ENCODE assay signal across 8 cellular contexts in genomic region chr2:89306869-89307637, GRCh38.
DNase-seq lines count a peak whose midpoint lies in the region; ATAC-seq, FAIRE-seq and TF ChIP-seq lines count a peak whose summit lies in the region.
"Not testable (repeated sequence)": the region's sequence is repeated elsewhere in the genome, so short reads cannot be mapped to it uniquely, and the experiment has no call there.

No MANE protein-coding gene starts in this region.

- H4K20me1 ChIP-seq in GM23338 (replicated peaks; ENCODE audit: insufficient read depth); Karpas-422 (ENCODE audit: insufficient read depth, low read depth, low read length): not testable (repeated sequence)

- H3K27me3 ChIP-seq in GM23338 (ENCODE audit: insufficient read depth); Karpas-422 (ENCODE audit: low read length); small intestine (ENCODE audit: control insufficient read depth in 2 of 2, insufficient read depth in 2 of 2, low read length in 2 of 2): not testable (repeated sequence)

- DNase-seq in ELF-1 (ENCODE audit: low read depth, low spot score) (peak; percentile 0), GM23338 (ENCODE audit: low spot score) (peak; percentile 2), Karpas-422 (peak; percentile 40), SK-MEL-5 (ENCODE audit: low read depth, low spot score) (peak; percentile 15), choroid plexus epithelial cell (ENCODE audit: low read depth) (peak; percentile 1), lung microvascular endothelial cell (ENCODE audit: low read depth in 2 of 2) (peak; percentile 2 to 13), small intestine (peak; percentile 1)
- DNase-seq in kidney: not testable (repeated sequence)

- H3K9me3 ChIP-seq in Karpas-422 (ENCODE audit: low read length); kidney (ENCODE audit: control insufficient read depth in 1 of 2, low read length in 2 of 2); small intestine (ENCODE audit: control insufficient read depth, low read depth): not testable (repeated sequence)

- not testable (repeated sequence) for H3K27me3 Mint-ChIP-seq in GM23338 (ENCODE audit: insufficient read depth, low read depth, poor library complexity)

- in situ Hi-C loops in SK-MEL-5 (cut with HindIII; ENCODE audit: low pct_unique_long_range_greater_than_20kb, low sequenced_read_pairs): not testable (repeated sequence)

- not testable (repeated sequence) for H3K36me3 Mint-ChIP-seq in GM23338 (ENCODE audit: low read depth)

- H3F3A ChIP-seq in GM23338 (replicated peaks; ENCODE audit: low read depth): not testable (repeated sequence)

- H3K27ac Mint-ChIP-seq in GM23338: not testable (repeated sequence)

- H3K4me1 ChIP-seq in GM23338 (ENCODE audit: insufficient read depth); Karpas-422 (ENCODE audit: low read length); kidney (ENCODE audit: control insufficient read depth in 1 of 2, insufficient read depth in 1 of 2, low read depth in 1 of 2, low read length in 2 of 2); small intestine (ENCODE audit: control insufficient read depth in 2 of 2, insufficient read depth in 1 of 2, low read depth in 1 of 2, low read length in 1 of 2): not testable (repeated sequence)

- not testable (repeated sequence) for H3K4me2 ChIP-seq in GM23338; Karpas-422 (ENCODE audit: low read depth, low read length, poor library complexity, severe bottlenecking)

- TF ChIP-seq CTCF in GM23338 (conservative IDR thresholded peaks at IDR 0.05; ENCODE audit: low read depth in 2 of 2); kidney (IDR thresholded peaks at IDR 0.05; ENCODE audit: borderline replicate concordance, extremely low read depth, insufficient read depth): not testable (repeated sequence)
- TF ChIP-seq CTCF in choroid plexus epithelial cell (conservative IDR thresholded peaks at IDR 0.05; ENCODE audit: low read depth, low read length): peak; percentile 2

- H3K4me3 ChIP-seq in GM23338; Karpas-422 (ENCODE audit: low read length); choroid plexus epithelial cell (ENCODE audit: low read depth, low read length); kidney (ENCODE audit: low read length in 2 of 2); small intestine (ENCODE audit: low read depth in 1 of 2, low read length in 2 of 2): not testable (repeated sequence)

- not testable (repeated sequence) for H3K4me3 Mint-ChIP-seq in GM23338

- not testable (repeated sequence) for H3K9me2 ChIP-seq in GM23338 (ENCODE audit: insufficient read depth); Karpas-422 (replicated peaks; ENCODE audit: insufficient read depth, low read length)

- 50 to 68% (median 67%) methylated on average over 2 to 3 of the region's 8 CpGs for WGBS in small intestine, 3 donors

- H3K27ac ChIP-seq in GM23338 (ENCODE audit: low read depth); Karpas-422 (ENCODE audit: low read length); kidney (ENCODE audit: low read depth in 2 of 2, low read length in 2 of 2); small intestine (ENCODE audit: low read depth in 1 of 2, low read length in 1 of 2): not testable (repeated sequence)

- not testable (repeated sequence) for H3K9ac ChIP-seq in Karpas-422 (ENCODE audit: low read length); kidney (ENCODE audit: low read length in 2 of 2)

- not testable (repeated sequence) for H2AFZ ChIP-seq in GM23338; Karpas-422 (ENCODE audit: low read length)

- not testable (repeated sequence) for H3K4me1 Mint-ChIP-seq in GM23338

- FAIRE-seq in kidney (lab: Jason Lieb, UNC) (peak; percentile 53), small intestine (lab: Jason Lieb, UNC) (peak; percentile 39)

- intact Hi-C loops in kidney (cut with DNase I): not testable (repeated sequence)

- peaks cover 24% of the 10 kb centered on the region for H3K9me3 Mint-ChIP-seq in GM23338

- not testable (repeated sequence) for H3K79me2 ChIP-seq in GM23338 (replicated peaks; ENCODE audit: insufficient read depth); Karpas-422 (ENCODE audit: low read length)

- ATAC-seq in GM23338: not testable (repeated sequence)

- not testable (repeated sequence) for H3K36me3 ChIP-seq in GM23338 (ENCODE audit: insufficient read depth); Karpas-422 (ENCODE audit: insufficient read depth, low read length); kidney (ENCODE audit: control insufficient read depth in 1 of 2, insufficient read depth in 2 of 2, low read length in 2 of 2); small intestine (ENCODE audit: control insufficient read depth in 2 of 2, insufficient read depth in 2 of 2, low read length in 2 of 2)
